8 cellular contexts compared by ENCODE assay signal in the genomic region with DNA sequence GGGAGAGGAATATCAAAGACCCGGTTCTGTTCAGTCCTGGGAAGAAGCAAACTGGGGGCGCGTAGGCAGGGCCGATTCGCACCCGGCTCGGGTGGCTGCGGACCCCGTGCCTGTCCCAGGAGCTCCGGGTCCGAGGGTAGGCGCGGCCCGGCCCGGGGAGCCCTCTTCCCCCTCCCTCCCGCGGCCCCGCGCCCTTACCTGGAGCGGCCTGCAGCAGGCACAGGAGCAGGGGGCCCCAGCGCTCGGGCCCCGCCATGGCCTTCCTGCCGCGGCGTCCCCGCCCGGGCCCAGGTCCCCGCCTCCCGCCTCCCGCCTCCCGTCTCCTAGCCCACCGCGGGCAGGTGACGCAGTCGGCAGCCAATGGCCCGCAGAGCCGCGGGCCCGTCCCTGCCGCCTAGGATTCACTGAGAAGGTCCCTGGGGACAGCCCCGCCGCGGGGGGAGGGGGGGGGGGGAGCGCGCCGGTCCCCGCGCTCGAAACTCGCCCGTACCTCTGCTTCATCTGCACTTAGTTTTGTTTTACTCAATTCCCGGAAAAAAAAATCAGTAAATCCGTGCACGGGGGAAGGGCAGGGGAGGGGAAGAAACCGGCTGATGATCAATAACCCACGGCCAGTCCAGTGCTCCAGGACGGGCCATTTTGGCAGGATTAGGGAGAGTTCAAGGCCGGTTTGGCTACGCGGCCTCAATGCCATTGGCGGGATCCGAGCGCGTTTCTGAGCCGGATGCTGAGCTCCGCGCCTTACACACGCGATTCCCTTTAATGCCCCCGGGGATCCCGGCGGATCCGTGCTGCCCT. TPM values are rescaled to one million over a fixed set of nuclear protein-coding genes. Genes with fewer than 3 reads are reported as not detected.
DNase-seq lines count a peak whose midpoint lies in the region; ATAC-seq, FAIRE-seq and TF ChIP-seq lines count a peak whose summit lies in the region.

IFNLR1 (minus strand) TSS at position 297 of the 798 bp plus-strand sequence; CDS start at position 256, 41 bp downstream.

- H3K27me3 ChIP-seq in WERI-Rb-1 (ENCODE audit: insufficient read depth, low read depth, severe bottlenecking) (no peaks in the 10 kb centered on the region), bronchial epithelial cell (ENCODE audit: control insufficient read depth, insufficient read depth, low read length) (no peaks in the 10 kb centered on the region), left lung (peaks cover 0 to 43% of the 10 kb centered on the region in 2 donors)

- peak within 1 kb of the TSS; percentile 62 for H3K4me3 ChIP-seq in WERI-Rb-1 (ENCODE audit: low read depth, low read length)
- peak within 1 kb of the TSS; percentile 52 for H3K4me3 ChIP-seq in bronchial epithelial cell (ENCODE audit: low read depth, low read length)
- H3K4me3 ChIP-seq in left lung = peak within 1 kb of the TSS; percentile 40 to 41

- peak; percentile 94 for ATAC-seq in left lung
- no peak for ATAC-seq in HG03097 (IDR thresholded peaks at IDR 0.05; ENCODE audit: low FRiP score, unreplicated experiment)
- ATAC-seq in HG03378 (IDR thresholded peaks at IDR 0.05; ENCODE audit: unreplicated experiment) = no peak

- peak; percentile 62 for DNase-seq in GM03348 (ENCODE audit: low spot score)
- peak; percentile 87 for DNase-seq in LoVo (ENCODE audit: low spot score)
- DNase-seq in WERI-Rb-1 = peak; percentile 82
- peak; percentile 40 for DNase-seq in bronchial epithelial cell (ENCODE audit: low read depth)
- peak; percentile 81 to 89 for DNase-seq in left lung
- peak; percentile 76 to 77 for DNase-seq in stimulated activated CD4-positive, alpha-beta T cell treated with anti-CD3 and anti-CD28 coated beads, Interleukin-4, amount 100 ng/mL, for 4 hours

- intact Hi-C loops in left lung (cut with DNase I) = no loop called here

- H3K9me3 ChIP-seq in WERI-Rb-1 (ENCODE audit: severe bottlenecking) (no peaks in the 10 kb centered on the region), left lung (no peaks in the 10 kb centered on the region)

- no peak for FAIRE-seq in bronchial epithelial cell (lab: Jason Lieb, UNC)

- peaks cover 0 to 54% of the 10 kb centered on the region in 2 donors for H3K4me1 ChIP-seq in left lung

- H3K36me3 ChIP-seq in WERI-Rb-1 (peaks cover 3% of the 10 kb centered on the region; the same call in 1 of the 2 replicates), bronchial epithelial cell (ENCODE audit: control insufficient read depth, insufficient read depth, low read length) (no peaks in the 10 kb centered on the region), left lung (no peaks in the 10 kb centered on the region)

- H3K27ac ChIP-seq in WERI-Rb-1 (peak within 1 kb of the TSS; percentile 57), left lung (peak within 1 kb of the TSS in 1 of 2 donors; percentile 33)

- no peak for TF ChIP-seq CTCF in WERI-Rb-1 (IDR thresholded peaks at IDR 0.05; ENCODE audit: low read depth, low read length)
- TF ChIP-seq CTCF in bronchial epithelial cell (IDR thresholded peaks at IDR 0.05; ENCODE audit: insufficient read depth, low read length, severe bottlenecking) = no peak
- TF ChIP-seq CTCF in left lung (IDR thresholded peaks at IDR 0.05) = no peak

RNA-seq across cellular contexts. Expression of gene IFNLR1, which starts in this region (rescaled TPM):
- 4.5 and 5.5 TPM in 2 replicates for total RNA-seq in bronchial epithelial cell
- total RNA-seq in left lung = 1 to 10 TPM; 4.1 to 5.9 TPM
